ENCODE assay signal across 9 cellular contexts in genomic region chr11:33699515-33700424, GRCh38. TPM values are rescaled to one million over a fixed set of nuclear protein-coding genes. Genes with fewer than 3 reads are reported as not detected.
DNase-seq lines count a peak whose midpoint lies in the region; ATAC-seq, FAIRE-seq and TF ChIP-seq lines count a peak whose summit lies in the region.
"Had no signal": no experiment of that assay in that cellular context is flagged by ENCODE, and none has a peak within 500 bp of the region (broad histone marks: within the 10 kb centered on the region; RNA-seq: fewer than 3 reads in every experiment).

No MANE protein-coding gene starts in this region.

- ATAC-seq in A549 (peak in 1 of 2 experiments; percentile 2; a peak in 1 of 6 replicates), GM19351 (IDR thresholded peaks at IDR 0.05; ENCODE audit: unreplicated experiment) (no peak), GM21367 (IDR thresholded peaks at IDR 0.05; ENCODE audit: unreplicated experiment) (no peak)
- ATAC-seq in central memory CD8-positive, alpha-beta T cell (replicated peaks; ENCODE audit: extremely low read depth, poor library complexity, severe bottlenecking): no peak

- H3K4me1 ChIP-seq in A549: peaks cover 54% of the 10 kb centered on the region
- H3K4me1 ChIP-seq in HUES6 (ENCODE audit: control insufficient read depth, insufficient read depth, low read length): peaks cover 30% of the 10 kb centered on the region
- peaks cover 9% of the 10 kb centered on the region for H3K4me1 ChIP-seq in mesodermal cell (ENCODE audit: control insufficient read depth, insufficient read depth, low read length, poor library complexity, severe bottlenecking)

- H3K36me3 ChIP-seq in HUES6 (ENCODE audit: control insufficient read depth, insufficient read depth, low read length) (no peaks in the 10 kb centered on the region), mesodermal cell (ENCODE audit: control insufficient read depth, insufficient read depth, low read length) (peaks cover 1% of the 10 kb centered on the region)

- H3K4me3 ChIP-seq in A549 (peak overlapping the region; percentile 52), HUES6 (ENCODE audit: low read depth, low read length) (peak overlapping the region; percentile 83), mesodermal cell (ENCODE audit: extremely low read depth, insufficient read depth, low read length, poor library complexity, severe bottlenecking) (peak overlapping the region; percentile 45)

- DNase-seq in A549 (ENCODE audit: low read depth in 1 of 2, low spot score in 1 of 2) (no peak), mesenteric fat pad (ENCODE audit: low spot score) (no peak)
- DNase-seq in central memory CD8-positive, alpha-beta T cell (ENCODE audit: low spot score in 2 of 2): no peak
- no peak for DNase-seq in stimulated activated CD4-positive, alpha-beta T cell treated with anti-CD3 and anti-CD28 coated beads, Interleukin-2, amount 100 ng/mL, for 24 hours

- H3K27me3 ChIP-seq in HUES6 (ENCODE audit: control insufficient read depth, insufficient read depth, low read length): peaks cover 14% of the 10 kb centered on the region

- TF ChIP-seq CTCF in A549 (IDR thresholded peaks at IDR 0.05): no peak

- no peak for TF ChIP-seq POLR2A in A549 (IDR thresholded peaks at IDR 0.05; ENCODE audit: low read length)

- H3K9me3 ChIP-seq in A549 (no peaks in the 10 kb centered on the region), HUES6 (ENCODE audit: control insufficient read depth, insufficient read depth, low read depth, low read length) (no peaks in the 10 kb centered on the region), mesodermal cell (ENCODE audit: control insufficient read depth, low read length) (no peaks in the 10 kb centered on the region)

- no peak for TF ChIP-seq RAD21 in A549 (conservative IDR thresholded peaks at IDR 0.05 in 1 of 2, IDR thresholded peaks at IDR 0.05 in 1 of 2)

- peaks cover 16% of the 10 kb centered on the region for H3K4me1 Mint-ChIP-seq in central memory CD8-positive, alpha-beta T cell

- TF ChIP-seq EP300 in A549 (IDR thresholded peaks at IDR 0.05): no peak

- H3K4me2 ChIP-seq in A549: peak overlapping the region; percentile 86

- no peaks in the 10 kb centered on the region for H3K9me3 Mint-ChIP-seq in central memory CD8-positive, alpha-beta T cell

- H3K9ac ChIP-seq in HUES6 (ENCODE audit: low read length): no peak overlapping the region

- peaks cover 6% of the 10 kb centered on the region for H3K36me3 Mint-ChIP-seq in central memory CD8-positive, alpha-beta T cell (ENCODE audit: insufficient read depth)

- CTCF ChIA-PET in A549 (lab: Yijun Ruan, JAX): interaction anchor here (1.0 to 3.9 kb wide), 6 partner anchors 8 to 338 kb away, joined by 3 to 24 read pairs (median 4); no protein-coding TSS in a partner anchor

- H3K27ac ChIP-seq in A549: peak overlapping the region; percentile 82 to 89
- H3K27ac ChIP-seq in HUES6 (ENCODE audit: low read depth, low read length): no peak overlapping the region
- peak overlapping the region; percentile 43 for H3K27ac ChIP-seq in mesodermal cell (ENCODE audit: low read depth, low read length, severe bottlenecking)

- FAIRE-seq in A549 (lab: Jason Lieb, UNC): no peak

- H3K27ac Mint-ChIP-seq in central memory CD8-positive, alpha-beta T cell (ENCODE audit: low read depth): no peak overlapping the region

- 75% methylated on average over 22 of the region's 31 CpGs for WGBS in A549 (ENCODE audit: missing lambda C conversion rate)
- 69 to 70% methylated on average over 23 of the region's 31 CpGs for WGBS in mesodermal cell (ENCODE audit: insufficient coverage in 2 of 2), 2 experiments

- POLR2A ChIA-PET in A549 (lab: Yijun Ruan, JAX): interaction anchor here (0.9 to 5.2 kb wide), 5 partner anchors 9 to 102 kb away, joined by 3 to 74 read pairs (median 4); partner anchors contain the start of gene CD59

- peak overlapping the region; percentile 84 for H3K4me3 Mint-ChIP-seq in central memory CD8-positive, alpha-beta T cell

- peaks cover 26% of the 10 kb centered on the region for H3K27me3 Mint-ChIP-seq in central memory CD8-positive, alpha-beta T cell

TF ChIP-seq in A549, 52 proteins besides CTCF, POLR2A, EP300 and RAD21:
- TF ChIP-seq RNF2 (IDR thresholded peaks at IDR 0.05; ENCODE audit: borderline replicate concordance, low read depth): no peak
- no peak for TF ChIP-seq HMGXB4 (CRISPR knock-in tag; IDR thresholded peaks at IDR 0.05; ENCODE audit: borderline replicate concordance)
- no peak for TF ChIP-seq POLR2AphosphoS2 (conservative IDR thresholded peaks at IDR 0.05; ENCODE audit: low read length)
- no peak for TF ChIP-seq CHD2 (IDR thresholded peaks at IDR 0.05; ENCODE audit: low read length, partially characterized antibody)
- TF ChIP-seq TFCP2L1 (CRISPR knock-in tag; IDR thresholded peaks at IDR 0.05): no peak
- TF ChIP-seq JUN (IDR thresholded peaks at IDR 0.05): no peak
- no peak for TF ChIP-seq MAFK (IDR thresholded peaks at IDR 0.05; ENCODE audit: partially characterized antibody)
- no peak for TF ChIP-seq PHF8 (IDR thresholded peaks at IDR 0.05; ENCODE audit: borderline replicate concordance, low read depth)
- TF ChIP-seq CEBPB (IDR thresholded peaks at IDR 0.05): no peak
- TF ChIP-seq GATA3 (IDR thresholded peaks at IDR 0.05; ENCODE audit: borderline replicate concordance): no peak
- no peak for TF ChIP-seq NR3C1 (IDR thresholded peaks at IDR 0.05)
TF ChIP-seq in A549: peak in this region for 0.

RNA-seq across cellular contexts. Expression of gene C11orf91, which starts 0.9 kb away (rescaled TPM):
- polyA plus RNA-seq in A549 (2011; rRNA removed): 0.42 TPM in 1 of 2 replicates, not detected in the other
- polyA plus RNA-seq in A549 (2012; cell fraction: cytosol; rRNA removed): 0.05 TPM in 2 replicates
- 0.40 and 4.8 TPM in 2 replicates for polyA plus RNA-seq in A549 (2012; cell fraction: nucleus; rRNA removed)
- polyA plus RNA-seq in A549 (2017; fragmentation: RNase III; extraction: RNeasy Plus Mini Kit Qiagen cat#74134 plus additional on column Dnase treatment): 0.15 to 0.34 TPM in 2 of 3 replicates, not detected in the other
- polyA minus RNA-seq in A549 (2011; rRNA and poly(A)+ RNA removed): not detected in 2 replicates
- polyA plus RNA-seq in mesodermal cell (2013, experiment 1 of 2): 1.1 TPM
- polyA plus RNA-seq in mesodermal cell (2013, experiment 2 of 2): not detected
- 3.4 TPM for total RNA-seq in mesenteric fat pad
- total RNA-seq: renal cortical epithelial cell had no signal

RNA-seq across cellular contexts. Expression of gene CD59, which starts 36.5 kb away (rescaled TPM):
- polyA plus RNA-seq in A549 (2011; rRNA removed): 335 and 499 TPM in 2 replicates
- 214 and 235 TPM in 2 replicates for polyA plus RNA-seq in A549 (2012; cell fraction: cytosol; rRNA removed)
- polyA plus RNA-seq in A549 (2012; cell fraction: nucleus; rRNA removed): 88.8 and 160 TPM in 2 replicates
- polyA plus RNA-seq in A549 (2017; fragmentation: RNase III; extraction: RNeasy Plus Mini Kit Qiagen cat#74134 plus additional on column Dnase treatment): 358 to 439 TPM (median 375 TPM) in 3 replicates
- 189 and 242 TPM in 2 replicates for polyA minus RNA-seq in A549 (2011; rRNA and poly(A)+ RNA removed)
- polyA plus RNA-seq in mesodermal cell (2013, experiment 1 of 2): 248 TPM
- polyA plus RNA-seq in mesodermal cell (2013, experiment 2 of 2): 222 TPM
- total RNA-seq in mesenteric fat pad: 659 TPM
